In genomic region chr12:26831959-26832816, GRCh38 we compare ENCODE assay signal across 8 cellular contexts. TPM values are rescaled to one million over a fixed set of nuclear protein-coding genes. Genes with fewer than 3 reads are reported as not detected.
DNase-seq lines count a peak whose midpoint lies in the region; ATAC-seq and TF ChIP-seq lines count a peak whose summit lies in the region.

No MANE protein-coding gene starts in this region.

- H3K27ac ChIP-seq in AG04450 (ENCODE audit: low read depth, low read length): peak overlapping the region; percentile 85

- no peaks in the 10 kb centered on the region for H3K27me3 ChIP-seq in AG04450 (ENCODE audit: control insufficient read depth, insufficient read depth, low read length)

- CTCF ChIA-PET in AG04450 (lab: Charles Lee): interaction anchor here (1.1 to 2.1 kb wide), 4 partner anchors 10 to 516 kb away, joined by 3 to 9 read pairs (median 5); no protein-coding TSS in a partner anchor

- no peaks in the 10 kb centered on the region; the same call in 1 of the 2 replicates for H3K9me3 ChIP-seq in AG04450 (ENCODE audit: control insufficient read depth, insufficient read depth, low read length)

- H3K4me3 ChIP-seq in AG04450 (ENCODE audit: low read depth, low read length): peak overlapping the region; percentile 93

- no peak for TF ChIP-seq CTCF in AG04450 (IDR thresholded peaks at IDR 0.05; ENCODE audit: low read depth, low read length)

- POLR2A ChIA-PET in AG04450 (lab: Yijun Ruan, JAX): interaction anchor here (0.8 to 1.9 kb wide), 5 partner anchors 14 to 203 kb away, joined by 3 to 8 read pairs (median 3); no protein-coding TSS in a partner anchor

- DNase-seq in AG04450 (ENCODE audit: low read depth, low spot score): no peak
- peak; percentile 43 to 66 for DNase-seq in NCI-H526 (lab: John Stamatoyannopoulos, UW)
- peak; percentile 51 for DNase-seq in activated CD4-positive, alpha-beta T cell treated with anti-CD3 and anti-CD28 coated beads, Interleukin-2, amount 50 U/mL, for 4 hours
- DNase-seq in ecto neural progenitor cell (ENCODE audit: low spot score): peak; percentile 81
- DNase-seq in lung microvascular endothelial cell (ENCODE audit: low read depth in 2 of 2): peak; percentile 74 to 92
- DNase-seq in stimulated activated CD8-positive, alpha-beta memory T cell treated with anti-CD3 and anti-CD28 coated beads, Interleukin-12 subunit alpha, Interleukin-12 subunit beta, amount 100 ng/mL, for 1 hour (ENCODE audit: low read depth): peak; percentile 45

- peak; percentile 36 for ATAC-seq in GM18858 (IDR thresholded peaks at IDR 0.05; ENCODE audit: unreplicated experiment)
- peak; percentile 45 for ATAC-seq in HG03045 (IDR thresholded peaks at IDR 0.05; ENCODE audit: unreplicated experiment)

RNA-seq across cellular contexts. Expression of gene ITPR2, which starts 0.8 kb away (rescaled TPM):
- polyA plus RNA-seq in AG04450 (2011; rRNA removed): 3.4 and 4.1 TPM in 2 replicates
- 10.4 and 10.9 TPM in 2 replicates for polyA minus RNA-seq in AG04450 (2011; rRNA and poly(A)+ RNA removed)
- total RNA-seq in lung microvascular endothelial cell: 14.5 and 31.8 TPM in 2 replicates
